Comparison of ENCODE assay signal across 8 cellular contexts in genomic region chr3:97763586-97764148, GRCh38. TPM values are rescaled to one million over a fixed set of nuclear protein-coding genes. Genes with fewer than 3 reads are reported as not detected.
DNase-seq lines count a peak whose midpoint lies in the region; FAIRE-seq and TF ChIP-seq lines count a peak whose summit lies in the region.

No MANE protein-coding gene starts in this region.

- H3K9me3 Mint-ChIP-seq in neural crest cell, result no peaks in the 10 kb centered on the region

- no peaks in the 10 kb centered on the region for H3K36me3 Mint-ChIP-seq in neural crest cell (ENCODE audit: low read depth)

- no peaks in the 10 kb centered on the region for H3K36me3 ChIP-seq in Loucy (ENCODE audit: insufficient read depth, low read length)

- H3K4me3 ChIP-seq in Loucy (ENCODE audit: low read length, poor library complexity, severe bottlenecking) (peak overlapping the region; percentile 91), coronary artery (peak overlapping the region; percentile 90)

- H3K27me3 ChIP-seq in Loucy (ENCODE audit: insufficient read depth, low read length, poor library complexity, severe bottlenecking), result peaks cover 11% of the 10 kb centered on the region

- DNase-seq in D341Med (ENCODE audit: low spot score), result peak; percentile 20
- no peak for DNase-seq in coronary artery (ENCODE audit: low spot score)
- no peak for DNase-seq in neural crest cell (ENCODE audit: low read depth, low spot score)
- DNase-seq in NCI-H2171 (lab: John Stamatoyannopoulos, UW), result no peak
- DNase-seq in superior temporal gyrus (ENCODE audit: extremely low spot score), result no peak
- no peak for DNase-seq in GM19239 (ENCODE audit: insufficient read length, low spot score)
- no peak for DNase-seq in HuH-7 (ENCODE audit: low spot score)

- peaks cover 35% of the 10 kb centered on the region for H3K4me1 ChIP-seq in Loucy (ENCODE audit: insufficient read depth, low read length, poor library complexity, severe bottlenecking)

- peak overlapping the region; percentile 77 for H3K4me2 ChIP-seq in Loucy (ENCODE audit: low read depth, low read length, poor library complexity, severe bottlenecking)

- H3K27ac Mint-ChIP-seq in neural crest cell (ENCODE audit: unreplicated experiment), result peak overlapping the region; percentile 98

- peak overlapping the region; percentile 98 for H2AFZ ChIP-seq in Loucy (ENCODE audit: low read length)

- H3K9me2 ChIP-seq in Loucy (replicated peaks; ENCODE audit: low read depth, low read length), result no peaks in the 10 kb centered on the region

- peak overlapping the region; percentile 97 for H3K4me3 Mint-ChIP-seq in neural crest cell

- no peak for TF ChIP-seq CTCF in Loucy (conservative IDR thresholded peaks at IDR 0.05; ENCODE audit: low read length)
- no peak for TF ChIP-seq CTCF in coronary artery (IDR thresholded peaks at IDR 0.05)
- no peak for TF ChIP-seq CTCF in neural crest cell (conservative IDR thresholded peaks at IDR 0.05)

- H3K27ac ChIP-seq in coronary artery, result peak overlapping the region in 1 of 2 donors; percentile 78

- FAIRE-seq in GM19239 (lab: Jason Lieb, UNC), result no peak

- no peaks in the 10 kb centered on the region for H3K79me2 ChIP-seq in Loucy (ENCODE audit: insufficient read depth, low read length)

- H4K20me1 ChIP-seq in Loucy (ENCODE audit: insufficient read depth, low read length, poor library complexity, severe bottlenecking), result no peaks in the 10 kb centered on the region

- no peaks in the 10 kb centered on the region for H3K9me3 ChIP-seq in Loucy (ENCODE audit: insufficient read depth, low read depth, low read length)

- no peaks in the 10 kb centered on the region for H3K27me3 Mint-ChIP-seq in neural crest cell (ENCODE audit: low read depth)

- H3K4me1 Mint-ChIP-seq in neural crest cell, result peaks cover 39% of the 10 kb centered on the region

- no peaks in the 10 kb centered on the region for H3F3A ChIP-seq in Loucy (ENCODE audit: low read depth)

- peak overlapping the region; percentile 69 for H3K9ac ChIP-seq in Loucy (ENCODE audit: low read depth, low read length, poor library complexity, severe bottlenecking)

RNA-seq across cellular contexts. Expression of gene ARL6, which starts 0.9 kb away (rescaled TPM):
- total RNA-seq in neural crest cell, result 6.8 and 8.3 TPM in 2 replicates

RNA-seq across cellular contexts. Expression of gene CRYBG3, which starts 58.1 kb away (rescaled TPM):
- total RNA-seq in neural crest cell, result 6.5 and 7.3 TPM in 2 replicates
